Comparison of ENCODE assay signal across 26 cellular contexts in genomic region chr17:1624650-1625049, GRCh38. TPM values are rescaled to one million over a fixed set of nuclear protein-coding genes. Genes with fewer than 3 reads are reported as not detected.
A peak's percentile ranks its signal among the peaks of the same experiment; 100 is the strongest.
DNase-seq lines count a peak whose midpoint lies in the region; ATAC-seq, FAIRE-seq and TF ChIP-seq lines count a peak whose summit lies in the region.
"Had no signal": no experiment of that assay in that cellular context is flagged by ENCODE, and none has a peak within 500 bp of the region (broad histone marks: within the 10 kb centered on the region; RNA-seq: fewer than 3 reads in every experiment).

No MANE protein-coding gene starts in this region.

- ATAC-seq in stimulated activated memory B cell treated with anti-CD40 and anti-IgM and Interleukin-4, amounts not matched to agents 10 μg/mL and 1 μg/mL and 100 μg/mL, for 72 hours: no peak

- intact Hi-C loops in endothelial cell of umbilical vein (cut with micrococcal nuclease): loop anchor here (1.0 to 5.0 kb wide), 3 partner anchors 7 to 367 kb away; partner anchors contain the start of gene TRARG1

- H3K79me2 ChIP-seq in DOHH2 (ENCODE audit: control insufficient read depth, low read length): peaks cover 82% of the 10 kb centered on the region
- H3K79me2 ChIP-seq in endothelial cell of umbilical vein (ENCODE audit: control insufficient read depth, insufficient read depth, low read length): peaks cover 12% of the 10 kb centered on the region

- CTCF ChIA-PET in endothelial cell of umbilical vein (lab: Charles Lee): interaction anchor here (0.8 to 10.0 kb wide), 5 partner anchors 11 to 365 kb away, joined by 3 to 459 read pairs (median 6); partner anchors contain the start of gene RILP

- H3K4me1 ChIP-seq in BLaER1 (peaks cover 63% of the 10 kb centered on the region), DOHH2 (ENCODE audit: control insufficient read depth, low read length) (peaks cover 30% of the 10 kb centered on the region), endothelial cell of umbilical vein (ENCODE audit: control insufficient read depth, extremely low read depth, insufficient read depth, low read length) (peaks cover 33% of the 10 kb centered on the region)

- H3K9me3 Mint-ChIP-seq in stimulated activated memory B cell treated with anti-CD40 and anti-IgM and Interleukin-4, amounts not matched to agents 10 μg/mL and 1 μg/mL and 100 μg/mL, for 72 hours: no peaks in the 10 kb centered on the region

- peaks cover 34% of the 10 kb centered on the region for H3K4me1 Mint-ChIP-seq in stimulated activated memory B cell treated with anti-CD40 and anti-IgM and Interleukin-4, amounts not matched to agents 10 μg/mL and 1 μg/mL and 100 μg/mL, for 72 hours

- H3K9ac ChIP-seq in BLaER1: no peak overlapping the region
- peak overlapping the region; percentile 57 for H3K9ac ChIP-seq in endothelial cell of umbilical vein (replicated peaks; ENCODE audit: extremely low read depth, insufficient read depth, low read length)
- H3K9ac ChIP-seq: GM23248, SK-N-SH had no signal

- DNase-seq in endothelial cell of umbilical vein (ENCODE audit: low read depth, low spot score) (no peak), SIG-M5 treated with dmso at 0.1 percent for 504 hours (lab: John Stamatoyannopoulos, UW; ENCODE audit: unreplicated experiment) (no peak), iPS-NIHi7 (ENCODE audit: extremely low spot score) (no peak), MG63 (no peak)
- DNase-seq: AML-193; Calu3; DMS79 treated with DMSO at 0.1 percent for 48 hours; GM23248; H7; MV-4-11; NCI-H1105; NCI-H146; NCI-H1930; NCI-H2107; NCI-H446; NCI-H524 treated with DMSO at 0.1 percent for 48 hours; NCI-H82; NK-92 treated with Interleukin-12 subunit alpha and Interleukin-12 subunit beta, amount 100 ng/mL, for 24 hours; Peyer's patch; SIG-M5; SK-N-SH; SW 1271 had no signal

- no peaks in the 10 kb centered on the region for H3K9me2 ChIP-seq in DOHH2 (replicated peaks; ENCODE audit: control insufficient read depth, low read length)
- H3K9me2 ChIP-seq: SK-N-SH had no signal

- H3K9me3 ChIP-seq in BLaER1 (no peaks in the 10 kb centered on the region), DOHH2 (ENCODE audit: control insufficient read depth, insufficient read depth, low read length) (no peaks in the 10 kb centered on the region), endothelial cell of umbilical vein (replicated peaks; ENCODE audit: control insufficient read depth, insufficient read depth, low read length) (no peaks in the 10 kb centered on the region), MG63 (no peaks in the 10 kb centered on the region)
- H3K9me3 ChIP-seq: Peyer's patch, SK-N-SH had no signal

- H3K4me3 Mint-ChIP-seq in stimulated activated memory B cell treated with anti-CD40 and anti-IgM and Interleukin-4, amounts not matched to agents 10 μg/mL and 1 μg/mL and 100 μg/mL, for 72 hours: peak overlapping the region; percentile 63

- no peak overlapping the region for H3K27ac ChIP-seq in BLaER1
- H3K27ac ChIP-seq in DOHH2 (ENCODE audit: low read depth, low read length): peak overlapping the region; percentile 92; the same call in 1 of the 2 replicates
- H3K27ac ChIP-seq in endothelial cell of umbilical vein (ENCODE audit: insufficient read depth, low read depth, low read length): peak overlapping the region; percentile 78
- H3K27ac ChIP-seq: GM23248 had no signal

- POLR2A ChIA-PET in endothelial cell of umbilical vein (lab: Charles Lee): interaction anchor here (0.8 kb wide), 1 partner anchor 24 kb away, joined by 4 read pairs; no protein-coding TSS in a partner anchor

- H3K27ac Mint-ChIP-seq in stimulated activated memory B cell treated with anti-CD40 and anti-IgM and Interleukin-4, amounts not matched to agents 10 μg/mL and 1 μg/mL and 100 μg/mL, for 72 hours: peak overlapping the region; percentile 77

- H3K36me3 Mint-ChIP-seq in stimulated activated memory B cell treated with anti-CD40 and anti-IgM and Interleukin-4, amounts not matched to agents 10 μg/mL and 1 μg/mL and 100 μg/mL, for 72 hours: peaks cover 60% of the 10 kb centered on the region

- H4K20me1 ChIP-seq in BLaER1 (no peaks in the 10 kb centered on the region), DOHH2 (ENCODE audit: control insufficient read depth, insufficient read depth, low read depth, low read length) (no peaks in the 10 kb centered on the region), endothelial cell of umbilical vein (replicated peaks; ENCODE audit: control insufficient read depth, extremely low read depth, insufficient read depth, low read length) (no peaks in the 10 kb centered on the region)

- peaks cover 3% of the 10 kb centered on the region; the same call in 1 of the 2 replicates for H3F3A ChIP-seq in DOHH2 (ENCODE audit: control insufficient read depth, insufficient read depth)

- TF ChIP-seq CTCF in DOHH2 (IDR thresholded peaks at IDR 0.05; ENCODE audit: low read depth, low read length, poor library complexity, severe bottlenecking): no peak
- no peak for TF ChIP-seq CTCF in endothelial cell of umbilical vein (IDR thresholded peaks at IDR 0.05; ENCODE audit: extremely low read depth in 1 of 2, insufficient read depth in 1 of 2, low read depth in 1 of 2, low read length in 2 of 2)

- FAIRE-seq in endothelial cell of umbilical vein (lab: Jason Lieb, UNC): no peak
- FAIRE-seq: A204.1 had no signal

- peak overlapping the region; percentile 14 for H2AFZ ChIP-seq in endothelial cell of umbilical vein (ENCODE audit: low read depth, low read length)
- H2AFZ ChIP-seq: GM23248 had no signal

- dilution Hi-C loops in endothelial cell of umbilical vein (cut with MboI; ENCODE audit: extremely low pct_ligation_motif_present, low sequenced_read_pairs): no loop called here

- no peaks in the 10 kb centered on the region for H3K36me3 ChIP-seq in BLaER1
- H3K36me3 ChIP-seq in DOHH2 (ENCODE audit: control insufficient read depth, low read length): peaks cover 70% of the 10 kb centered on the region
- peaks cover 0 to 5% of the 10 kb centered on the region in 2 experiments for H3K36me3 ChIP-seq in endothelial cell of umbilical vein (ENCODE audit: control insufficient read depth in 2 of 2, extremely low read depth in 1 of 2, insufficient read depth in 2 of 2, low read length in 2 of 2)
- no peaks in the 10 kb centered on the region for H3K36me3 ChIP-seq in MG63
- H3K36me3 ChIP-seq: Peyer's patch had no signal

- H3K4me3 ChIP-seq in BLaER1 (no peak overlapping the region), DOHH2 (ENCODE audit: low read length) (peak overlapping the region; percentile 94), endothelial cell of umbilical vein (replicated peaks in 1 of 3; ENCODE audit: insufficient read depth in 1 of 3, low read depth in 1 of 3, low read length in 3 of 3) (no peak overlapping the region), MG63 (no peak overlapping the region)
- H3K4me3 ChIP-seq: GM23248, Peyer's patch had no signal

- H3K4me2 ChIP-seq in BLaER1: peak overlapping the region; percentile 100
- peak overlapping the region; percentile 85 for H3K4me2 ChIP-seq in DOHH2 (ENCODE audit: low read length)
- peak overlapping the region; percentile 69 for H3K4me2 ChIP-seq in endothelial cell of umbilical vein (ENCODE audit: insufficient read depth, low read length)
- H3K4me2 ChIP-seq: SK-N-SH had no signal

- H3K27me3 Mint-ChIP-seq in stimulated activated memory B cell treated with anti-CD40 and anti-IgM and Interleukin-4, amounts not matched to agents 10 μg/mL and 1 μg/mL and 100 μg/mL, for 72 hours: no peaks in the 10 kb centered on the region

- H3K9me1 ChIP-seq in endothelial cell of umbilical vein (replicated peaks; ENCODE audit: control insufficient read depth, extremely low read depth, insufficient read depth, low read length): no peaks in the 10 kb centered on the region

- H3K27me3 ChIP-seq in BLaER1 (no peaks in the 10 kb centered on the region; the same call in 1 of the 2 replicates), DOHH2 (ENCODE audit: control insufficient read depth, low read length) (no peaks in the 10 kb centered on the region), endothelial cell of umbilical vein (ENCODE audit: control insufficient read depth in 2 of 2, insufficient read depth in 2 of 2, low read length in 2 of 2) (no peaks in the 10 kb centered on the region), MG63 (no peaks in the 10 kb centered on the region)
- H3K27me3 ChIP-seq: Peyer's patch had no signal

- no TSS peak for BruUV-seq in endothelial cell of umbilical vein (replicated peaks; lab: Mats Ljungman, UMichigan)

- no peak for TF ChIP-seq POLR2A in endothelial cell of umbilical vein (IDR thresholded peaks at IDR 0.05; ENCODE audit: low read depth, low read length)

RNA-seq across cellular contexts. Expression of gene SLC43A2, which starts 4.0 kb away (rescaled TPM):
- total RNA-seq in endothelial cell of umbilical vein: 41.7 and 54.6 TPM in 2 replicates
- polyA plus RNA-seq in endothelial cell of umbilical vein: 50.9 and 52.0 TPM in 2 replicates
- 37.2 and 44.2 TPM in 2 replicates for polyA plus RNA-seq in endothelial cell of umbilical vein (2011; cell fraction: cytosol; rRNA removed)
- polyA plus RNA-seq in endothelial cell of umbilical vein (2011; cell fraction: nucleus; rRNA removed): 30.8 and 31.4 TPM in 2 replicates
- 64.6 and 71.7 TPM in 2 replicates for polyA plus RNA-seq in endothelial cell of umbilical vein (2012)
- polyA minus RNA-seq in endothelial cell of umbilical vein: 77.7 and 82.9 TPM in 2 replicates
- 5.3 TPM for polyA minus RNA-seq in endothelial cell of umbilical vein (2011; cell fraction: cytosol; rRNA and poly(A)+ RNA removed)
- polyA minus RNA-seq in endothelial cell of umbilical vein (2011; cell fraction: nucleus; rRNA and poly(A)+ RNA removed): 26.5 and 35.3 TPM in 2 replicates
- 3.9 and 8.3 TPM in 2 replicates for total RNA-seq in MG63 (2014; rRNA removed; shearing (Covaris generic); ENCODE audit: low replicate concordance)

RNA-seq across cellular contexts. Expression of gene SCARF1, which starts 20.9 kb away (rescaled TPM):
- 91.5 and 93.7 TPM in 2 replicates for total RNA-seq in endothelial cell of umbilical vein
- polyA plus RNA-seq in endothelial cell of umbilical vein: 52.8 and 57.8 TPM in 2 replicates
- 27.0 and 37.5 TPM in 2 replicates for polyA plus RNA-seq in endothelial cell of umbilical vein (2011; cell fraction: cytosol; rRNA removed)
- polyA plus RNA-seq in endothelial cell of umbilical vein (2011; cell fraction: nucleus; rRNA removed): 70.0 and 70.6 TPM in 2 replicates
- polyA plus RNA-seq in endothelial cell of umbilical vein (2012): 35.4 and 36.1 TPM in 2 replicates
- 28.8 and 29.1 TPM in 2 replicates for polyA minus RNA-seq in endothelial cell of umbilical vein
- polyA minus RNA-seq in endothelial cell of umbilical vein (2011; cell fraction: cytosol; rRNA and poly(A)+ RNA removed): not detected
- 19.8 and 29.4 TPM in 2 replicates for polyA minus RNA-seq in endothelial cell of umbilical vein (2011; cell fraction: nucleus; rRNA and poly(A)+ RNA removed)
- not detected in 2 replicates for total RNA-seq in MG63 (2014; rRNA removed; shearing (Covaris generic); ENCODE audit: low replicate concordance)
- total RNA-seq: GM23248 had no signal

RNA-seq across cellular contexts. Expression of gene RILP, which starts 25.0 kb away (rescaled TPM):
- total RNA-seq in endothelial cell of umbilical vein: 8.9 and 9.4 TPM in 2 replicates
- polyA plus RNA-seq in endothelial cell of umbilical vein: 9.3 and 10.0 TPM in 2 replicates
- 9.8 and 11.0 TPM in 2 replicates for polyA plus RNA-seq in endothelial cell of umbilical vein (2011; cell fraction: cytosol; rRNA removed)
- polyA plus RNA-seq in endothelial cell of umbilical vein (2011; cell fraction: nucleus; rRNA removed): 7.8 and 10.0 TPM in 2 replicates
- polyA plus RNA-seq in endothelial cell of umbilical vein (2012): 6.9 and 10.5 TPM in 2 replicates
- 3.7 and 4.1 TPM in 2 replicates for polyA minus RNA-seq in endothelial cell of umbilical vein
- polyA minus RNA-seq in endothelial cell of umbilical vein (2011; cell fraction: cytosol; rRNA and poly(A)+ RNA removed): 6.1 TPM
- 1.2 and 2.6 TPM in 2 replicates for polyA minus RNA-seq in endothelial cell of umbilical vein (2011; cell fraction: nucleus; rRNA and poly(A)+ RNA removed)
- 4.6 TPM in 1 of 2 replicates, not detected in the other for total RNA-seq in MG63 (2014; rRNA removed; shearing (Covaris generic); ENCODE audit: low replicate concordance)

Comparison
In these comparisons a context has a peak if more than half of its experiments do, and no peak if none do; other contexts are left out.
1. RNA of gene SCARF1, which starts 20.9 kb away (total RNA-seq): 91.5 to 93.7 TPM in endothelial cell of umbilical vein; not detected in MG63; every median in the first group is over 10 times any median in the second.
2. Peak in every context shown above with its lines, with median percentiles within 50 percentile points of each other: H3K4me2 ChIP-seq.